ENCODE assay signal across 18 cellular contexts in genomic region chr18:31546476-31546875, GRCh38. TPM values are rescaled to one million over a fixed set of nuclear protein-coding genes. Genes with fewer than 3 reads are reported as not detected.
"Had no signal": no experiment of that assay in that cellular context is flagged by ENCODE, and none has a peak within 500 bp of the region (broad histone marks: within the 10 kb centered on the region; RNA-seq: fewer than 3 reads in every experiment).

No MANE protein-coding gene starts in this region.

- H3K36me3 Mint-ChIP-seq: naive thymus-derived CD8-positive, alpha-beta T cell; stimulated activated naive B cell treated with anti-CD40 and anti-IgM and Interleukin-4, amounts not matched to agents 10 μg/mL and 1 μg/mL and 100 μg/mL, for 72 hours had no signal

- H3K27ac ChIP-seq: ascending aorta, left lung, neutrophil, parathyroid adenoma, transverse colon had no signal

- H3K36me3 ChIP-seq: ascending aorta, neutrophil, transverse colon had no signal

- H3K4me3 Mint-ChIP-seq: activated naive CD8-positive, alpha-beta T cell treated with anti-CD3 and anti-CD28 coated beads, Interleukin-2, amount 50 U/mL, for 24 hours; naive thymus-derived CD8-positive, alpha-beta T cell; stimulated activated naive B cell treated with anti-CD40 and anti-IgM and Interleukin-4, amounts not matched to agents 10 μg/mL and 1 μg/mL and 100 μg/mL, for 72 hours had no signal

- H3K9me3 ChIP-seq: ascending aorta, left lung, neutrophil, transverse colon had no signal

- H3K4me1 ChIP-seq: ascending aorta, parathyroid adenoma had no signal

- H3K27me3 ChIP-seq: ascending aorta, left lung, neutrophil, transverse colon had no signal

- H3K27ac Mint-ChIP-seq: activated naive CD8-positive, alpha-beta T cell treated with anti-CD3 and anti-CD28 coated beads, Interleukin-2, amount 50 U/mL, for 24 hours; naive thymus-derived CD8-positive, alpha-beta T cell; stimulated activated naive B cell treated with anti-CD40 and anti-IgM and Interleukin-4, amounts not matched to agents 10 μg/mL and 1 μg/mL and 100 μg/mL, for 72 hours had no signal

- ATAC-seq: activated naive CD8-positive, alpha-beta T cell treated with anti-CD3 and anti-CD28 coated beads, Interleukin-2, amount 50 U/mL, for 24 hours; left lung; stimulated activated naive B cell treated with anti-CD40 and anti-IgM and Interleukin-4, amounts not matched to agents 10 μg/mL and 1 μg/mL and 100 μg/mL, for 72 hours had no signal

- DNase-seq: activated CD4-positive, CD25-positive, alpha-beta regulatory T cell treated with anti-CD3 and anti-CD28 coated beads, Interleukin-2, amount 50 U/mL, for 72 hours; activated naive CD4-positive, alpha-beta T cell treated with Interleukin-2 at 50 U/mL for 16 hours; activated naive CD8-positive, alpha-beta T cell treated with anti-CD3 and anti-CD28 coated beads, Interleukin-2, amount 50 U/mL, for 24 hours; activated T-cell treated with anti-CD3 and anti-CD28 coated beads for 4 hours; erythroblast; islet precursor cell; left lung; mammary epithelial cell; naive thymus-derived CD8-positive, alpha-beta T cell; retina; stimulated activated naive B cell treated with anti-CD40 and anti-IgM and Interleukin-4, amounts not matched to agents 10 μg/mL and 1 μg/mL and 100 μg/mL, for 72 hours; T-helper 9 cell; transverse colon had no signal

- H3K4me3 ChIP-seq: ascending aorta, left lung, transverse colon had no signal

- H3K4me1 Mint-ChIP-seq: activated naive CD8-positive, alpha-beta T cell treated with anti-CD3 and anti-CD28 coated beads, Interleukin-2, amount 50 U/mL, for 24 hours; naive thymus-derived CD8-positive, alpha-beta T cell; stimulated activated naive B cell treated with anti-CD40 and anti-IgM and Interleukin-4, amounts not matched to agents 10 μg/mL and 1 μg/mL and 100 μg/mL, for 72 hours had no signal

- H3K9me3 Mint-ChIP-seq: activated naive CD8-positive, alpha-beta T cell treated with anti-CD3 and anti-CD28 coated beads, Interleukin-2, amount 50 U/mL, for 24 hours; naive thymus-derived CD8-positive, alpha-beta T cell; stimulated activated naive B cell treated with anti-CD40 and anti-IgM and Interleukin-4, amounts not matched to agents 10 μg/mL and 1 μg/mL and 100 μg/mL, for 72 hours had no signal

RNA-seq across cellular contexts. Expression of gene TTR, which starts 45.2 kb away (rescaled TPM):
- total RNA-seq: cardiac septum; left lung; mammary epithelial cell; mononuclear cell; naive thymus-derived CD8-positive, alpha-beta T cell had no signal
